1 cellular context compared by ENCODE assay signal in genomic region chr5:140113699-140114263, GRCh38.
TF ChIP-seq lines count a peak whose summit lies in the region.

Gene PURA, plus strand, starts transcription at chr5:140114109. Its CDS starts 73 bp downstream, at chr5:140114182.

TF ChIP-seq in HepG2, 621 proteins besides CTCF, POLR2A, EP300 and RAD21 (continued from another document and continues in another):
- TF ChIP-seq FOXP4 (CRISPR knock-in tag; IDR thresholded peaks at IDR 0.05) (0 out of 2 replicates have a peak, but pooled peaks have one; percentile 9), MED8 (CRISPR knock-in tag; IDR thresholded peaks at IDR 0.05; ENCODE audit: insufficient replicate concordance) (peak; percentile 23), SP4 (CRISPR knock-in tag; IDR thresholded peaks at IDR 0.05) (peak; percentile 20; the same call in 1 of the 2 replicates), AHR (CRISPR knock-in tag; IDR thresholded peaks at IDR 0.05) (0 out of 2 replicates have a peak, but pooled peaks have one; percentile 14), ZNF563 (CRISPR knock-in tag; IDR thresholded peaks at IDR 0.05) (peak; percentile 78), MAZ (IDR thresholded peaks at IDR 0.05; ENCODE audit: borderline replicate concordance, low read depth, low read length) (peak; percentile 48; the same call in 1 of the 2 replicates), MAZ (CRISPR knock-in tag; IDR thresholded peaks at IDR 0.05; ENCODE audit: low read depth) (peak; percentile 70; the same call in 1 of the 2 replicates), ZNF687 (CRISPR knock-in tag; IDR thresholded peaks at IDR 0.05) (peak; percentile 55), GLI4 (CRISPR knock-in tag; IDR thresholded peaks at IDR 0.05; ENCODE audit: borderline replicate concordance) (0 out of 2 replicates have a peak, but pooled peaks have one; percentile 13), ZFP91 (CRISPR knock-in tag; IDR thresholded peaks at IDR 0.05; ENCODE audit: borderline replicate concordance) (0 out of 2 replicates have a peak, but pooled peaks have one; percentile 21), GMEB2 (CRISPR knock-in tag; IDR thresholded peaks at IDR 0.05; ENCODE audit: low read depth) (0 out of 2 replicates have a peak, but pooled peaks have one; percentile 30), HDAC1 (CRISPR knock-in tag; IDR thresholded peaks at IDR 0.05) (peak; percentile 46), HNF1A (IDR thresholded peaks at IDR 0.05; ENCODE audit: low read depth) (no peak), HNF1A (CRISPR knock-in tag; IDR thresholded peaks at IDR 0.05; ENCODE audit: borderline replicate concordance) (peak; percentile 32; the same call in 1 of the 2 replicates), ZBTB10 (CRISPR knock-in tag; IDR thresholded peaks at IDR 0.05; ENCODE audit: borderline replicate concordance) (peak; percentile 65; the same call in 1 of the 2 replicates), MED1 (CRISPR knock-in tag; IDR thresholded peaks at IDR 0.05) (peak; percentile 63), ZNF281 (CRISPR knock-in tag; IDR thresholded peaks at IDR 0.05; ENCODE audit: borderline replicate concordance) (peak; percentile 98), SRSF1 (optimal IDR thresholded peaks at IDR 0.05; ENCODE audit: low read depth, low read length) (no peak), RFXAP (CRISPR knock-in tag; IDR thresholded peaks at IDR 0.05; ENCODE audit: borderline replicate concordance) (peak; percentile 70; the same call in 1 of the 2 replicates), POGZ (CRISPR knock-in tag; IDR thresholded peaks at IDR 0.05) (peak; percentile 71), ZNF768 (CRISPR knock-in tag; IDR thresholded peaks at IDR 0.05) (peak; percentile 3; the same call in 1 of the 2 replicates), ZNF280B (CRISPR knock-in tag; IDR thresholded peaks at IDR 0.05; ENCODE audit: borderline replicate concordance) (peak; percentile 65; the same call in 1 of the 2 replicates), SCMH1 (CRISPR knock-in tag; IDR thresholded peaks at IDR 0.05; ENCODE audit: borderline replicate concordance) (no peak), ZNF691 (CRISPR knock-in tag; IDR thresholded peaks at IDR 0.05; ENCODE audit: borderline replicate concordance, low read depth) (peak; percentile 72; the same call in 1 of the 2 replicates), SIX1 (CRISPR knock-in tag; IDR thresholded peaks at IDR 0.05; ENCODE audit: borderline replicate concordance) (no peak)
